Comparison of ENCODE assay signal across 8 cellular contexts in the genomic region with DNA sequence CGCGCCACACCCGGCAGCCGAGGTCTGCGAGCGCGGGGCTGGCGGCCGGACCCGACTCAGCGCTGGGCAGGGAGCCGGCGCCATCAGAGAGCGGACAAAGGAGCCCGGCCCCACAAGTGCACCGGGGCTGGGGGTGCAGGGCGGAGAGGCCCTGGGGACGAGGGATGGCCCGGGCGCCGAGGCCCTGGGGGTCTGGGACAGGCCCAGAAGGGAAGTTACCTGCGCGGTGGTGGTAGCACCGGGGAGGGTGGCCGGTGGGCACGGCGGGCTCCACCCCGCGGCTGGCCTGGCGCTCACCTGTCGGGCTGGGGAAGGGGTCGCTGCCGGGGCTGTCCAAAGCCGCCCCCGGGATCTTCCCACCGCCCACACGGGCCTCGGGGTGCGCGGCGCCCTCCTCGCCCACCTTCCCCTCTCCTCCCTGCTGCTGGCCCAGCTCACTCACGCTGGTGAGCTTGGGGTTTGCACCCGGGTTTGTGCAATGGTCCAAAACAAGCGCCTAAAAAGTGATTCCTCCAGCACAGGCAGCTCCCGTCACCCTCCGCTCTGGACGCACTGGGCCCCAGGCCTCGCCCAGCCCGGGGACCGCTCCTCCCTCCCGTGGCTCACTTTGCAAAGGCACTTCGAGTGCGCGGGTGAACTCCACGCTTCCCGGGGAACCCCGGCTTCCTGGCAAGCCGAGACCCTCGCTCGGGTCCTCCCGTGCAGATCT. TPM values are rescaled to one million over a fixed set of nuclear protein-coding genes. Genes with fewer than 3 reads are reported as not detected.
DNase-seq lines count a peak whose midpoint lies in the region; ATAC-seq, FAIRE-seq and TF ChIP-seq lines count a peak whose summit lies in the region.

Gene CTPS2, minus strand, starts transcription at position 554 of the 709 bp plus-strand sequence. CDS start 9,767 bp downstream, outside the sequence.

- H2AFZ ChIP-seq in GM12878 (ENCODE audit: control insufficient read depth, low read depth, low read length) = peak within 1 kb of the TSS; percentile 79
- H2AFZ ChIP-seq in hepatocyte = peak within 1 kb of the TSS; percentile 92

- ATAC-seq in GM21786 (IDR thresholded peaks at IDR 0.05; ENCODE audit: unreplicated experiment) (peak; percentile 64), GM12878 (peak; percentile 88)

- no peaks in the 10 kb centered on the region for H3K4me1 ChIP-seq in GM12878 (ENCODE audit: control insufficient read depth, insufficient read depth, low read length)
- no peaks in the 10 kb centered on the region for H3K4me1 ChIP-seq in hepatocyte (ENCODE audit: insufficient read depth)

- RAD21 ChIA-PET in GM12878 (lab: Charles Lee; ENCODE audit: unreplicated experiment) = interaction anchor here (0.6 kb wide), 1 partner anchor 10 kb away, joined by 3 read pairs; no protein-coding TSS in a partner anchor

- TF ChIP-seq POLR2A in GM12878 (IDR thresholded peaks at IDR 0.05; ENCODE audit: low read depth, low read length) = peak; percentile 82

- H3K4me2 ChIP-seq in GM12878 (ENCODE audit: control insufficient read depth, insufficient read depth) (peak within 1 kb of the TSS; percentile 66), hepatocyte (peak within 1 kb of the TSS; percentile 79)

- H3K4me3 Mint-ChIP-seq in T-helper 1 cell treated with Interleukin-12 subunit alpha and Interleukin-12 subunit beta and Interleukin-4 antibody, amounts not matched to agents 30 μg/mL and 1 μg/mL, for 36 hours = peak within 1 kb of the TSS; percentile 85

- TF ChIP-seq CTCF in GM12878 (IDR thresholded peaks at IDR 0.05 in 2 of 3, conservative IDR thresholded peaks at IDR 0.05 in 1 of 3; ENCODE audit: control insufficient read depth in 2 of 3, extremely low read depth in 1 of 3, insufficient read depth in 1 of 3, low read depth in 3 of 3, low read length in 3 of 3) (0 out of 6 replicates have a peak, but pooled peaks of 1 of the 3 experiments have one; percentile 3), hepatocyte (IDR thresholded peaks at IDR 0.05; ENCODE audit: poor library complexity) (no peak), retinal pigment epithelial cell (conservative IDR thresholded peaks at IDR 0.05; ENCODE audit: low read depth, low read length) (no peak)

- under 1% methylated on average over 41 of the region's 62 CpGs for WGBS in GM12878 (ENCODE audit: insufficient coverage, insufficient replicate concordance, low lambda C conversion rate, missing lambda C conversion rate)
- WGBS in hepatocyte (ENCODE audit: low lambda C conversion rate, missing lambda C conversion rate) = 2% methylated on average over 49 of the region's 62 CpGs

- POLR2A ChIA-PET in GM12878 (lab: Charles Lee) = interaction anchor here (1.2 to 1.4 kb wide), 2 partner anchors 11 to 95 kb away, joined by 3 to 5 read pairs; no protein-coding TSS in a partner anchor

- H3K9me2 ChIP-seq in hepatocyte (replicated peaks; ENCODE audit: insufficient read depth) = no peaks in the 10 kb centered on the region

- CTCF ChIA-PET in GM12878 (lab: Yijun Ruan, JAX) = interaction anchor here (0.6 to 1.4 kb wide), 3 partner anchors 41 to 172 kb away, joined by 3 read pairs; no protein-coding TSS in a partner anchor

- TF ChIP-seq EP300 in GM12878 (IDR thresholded peaks at IDR 0.05; ENCODE audit: borderline replicate concordance in 1 of 2, control insufficient read depth in 1 of 2, low read depth in 2 of 2, low read length in 2 of 2) = no peak

- H3K36me3 Mint-ChIP-seq in T-helper 1 cell treated with Interleukin-12 subunit alpha and Interleukin-12 subunit beta and Interleukin-4 antibody, amounts not matched to agents 30 μg/mL and 1 μg/mL, for 36 hours (ENCODE audit: low read depth) = peaks cover 2% of the 10 kb centered on the region

- peak within 1 kb of the TSS; percentile 63 for H3K27ac Mint-ChIP-seq in T-helper 1 cell treated with Interleukin-12 subunit alpha and Interleukin-12 subunit beta and Interleukin-4 antibody, amounts not matched to agents 30 μg/mL and 1 μg/mL, for 36 hours

- peak; percentile 20 for DNase-seq in GM04503 (ENCODE audit: low read depth)
- DNase-seq in Kasumi-1 (lab: John Stamatoyannopoulos, UW) = peak; percentile 33 to 35
- no peak for DNase-seq in GM12878 (ENCODE audit: low read depth, low spot score)
- DNase-seq in hepatocyte (ENCODE audit: low spot score) = peak; percentile 89
- DNase-seq in retinal pigment epithelial cell (ENCODE audit: low read depth) = no peak
- no peak for DNase-seq in SW 1271 (lab: John Stamatoyannopoulos, UW)

- H3K36me3 ChIP-seq in GM12878 (ENCODE audit: control insufficient read depth in 2 of 2, insufficient read depth in 2 of 2, low read length in 1 of 2) = no peaks in the 10 kb centered on the region
- no peaks in the 10 kb centered on the region for H3K36me3 ChIP-seq in hepatocyte (replicated peaks; ENCODE audit: insufficient read depth, low read depth)

- H3K4me3 ChIP-seq in GM12878 = peak within 1 kb of the TSS; percentile 82
- peak within 1 kb of the TSS; percentile 46 for H3K4me3 ChIP-seq in hepatocyte
- H3K4me3 ChIP-seq in retinal pigment epithelial cell (ENCODE audit: low read length) = peak within 1 kb of the TSS; percentile 71

- H4K20me1 ChIP-seq in GM12878 (ENCODE audit: control insufficient read depth, insufficient read depth) (no peaks in the 10 kb centered on the region), hepatocyte (ENCODE audit: insufficient read depth, poor library complexity, severe bottlenecking) (no peaks in the 10 kb centered on the region)

- no peaks in the 10 kb centered on the region for H3K9me3 Mint-ChIP-seq in T-helper 1 cell treated with Interleukin-12 subunit alpha and Interleukin-12 subunit beta and Interleukin-4 antibody, amounts not matched to agents 30 μg/mL and 1 μg/mL, for 36 hours

- BruUV-seq in GM12878 (replicated peaks; lab: Mats Ljungman, UMichigan) = no TSS peak

- H3K27me3 ChIP-seq in GM12878 (replicated peaks in 1 of 2; ENCODE audit: control insufficient read depth in 2 of 2, insufficient read depth in 2 of 2, low read length in 1 of 2) (no peaks in the 10 kb centered on the region), hepatocyte (no peaks in the 10 kb centered on the region)

- SMC1A ChIA-PET in GM12878 (lab: Charles Lee; ENCODE audit: uncharacterized antibody, unreplicated experiment) = no interaction called here

- in situ Hi-C loops in GM12878 (cut with MboI) = no loop called here

- H3K27ac ChIP-seq in GM12878 (ENCODE audit: control insufficient read depth, insufficient read depth) (peak within 1 kb of the TSS; percentile 68), hepatocyte (peak within 1 kb of the TSS; percentile 87)

- no peak for TF ChIP-seq RAD21 in GM12878 (IDR thresholded peaks at IDR 0.05; ENCODE audit: insufficient read depth, low read depth, low read length)

- intact Hi-C loops in GM12878 (cut with micrococcal nuclease; ENCODE audit: unreplicated experiment) = no loop called here

- H3K9ac ChIP-seq in GM12878 (ENCODE audit: control insufficient read depth, insufficient read depth, low read length) = peak within 1 kb of the TSS; percentile 78

- H3K9me3 ChIP-seq in GM12878 (replicated peaks; ENCODE audit: control insufficient read depth, insufficient read depth, low read length) = no peaks in the 10 kb centered on the region
- H3K9me3 ChIP-seq in hepatocyte (ENCODE audit: low read depth) = no peaks in the 10 kb centered on the region

- H3K27me3 Mint-ChIP-seq in T-helper 1 cell treated with Interleukin-12 subunit alpha and Interleukin-12 subunit beta and Interleukin-4 antibody, amounts not matched to agents 30 μg/mL and 1 μg/mL, for 36 hours (ENCODE audit: low read depth) = no peaks in the 10 kb centered on the region

- peaks cover 8% of the 10 kb centered on the region for H3K4me1 Mint-ChIP-seq in T-helper 1 cell treated with Interleukin-12 subunit alpha and Interleukin-12 subunit beta and Interleukin-4 antibody, amounts not matched to agents 30 μg/mL and 1 μg/mL, for 36 hours (ENCODE audit: low read depth)

- no peak for FAIRE-seq in GM12878 (lab: Jason Lieb, UNC)

- H3K79me2 ChIP-seq in GM12878 (ENCODE audit: control insufficient read depth, insufficient read depth, low read length) (peaks cover 6% of the 10 kb centered on the region; the same call in 1 of the 2 replicates), hepatocyte (peaks cover 47% of the 10 kb centered on the region)

TF ChIP-seq in GM12878, 131 proteins besides CTCF, POLR2A, EP300 and RAD21 (continues in another document):
- peak in 1 of 2 experiments; percentile 65; a peak in 1 of 3 replicates for TF ChIP-seq EGR1 (IDR thresholded peaks at IDR 0.05; ENCODE audit: borderline replicate concordance in 1 of 2, low read depth in 2 of 2, low read length in 2 of 2)
- TF ChIP-seq ETV6 (conservative IDR thresholded peaks at IDR 0.05 in 1 of 2, IDR thresholded peaks at IDR 0.05 in 1 of 2; ENCODE audit: borderline replicate concordance in 1 of 2, low read depth in 1 of 2) = no peak
- TF ChIP-seq IKZF2 (IDR thresholded peaks at IDR 0.05) = 0 out of 4 replicates have a peak, but pooled peaks of 1 of the 2 experiments have one; percentile 31

RNA-seq across cellular contexts. Expression of gene CTPS2, which starts in this region (rescaled TPM):
- 51.7 and 54.8 TPM in 2 replicates for total RNA-seq in GM12878 (2013; cell fraction: nucleolus; rRNA removed)
- total RNA-seq in GM12878 (2014; rRNA removed) (15.4 and 18.6 TPM in 2 replicates), GM12878 (2014; rRNA removed; fragmentation: Illumina TruSeq; extraction: Trizol) (17.6 and 17.8 TPM in 2 replicates), GM12878 (2021) (13.3 and 14.9 TPM in 2 replicates), hepatocyte (55.7 and 57.1 TPM in 2 replicates)
- polyA plus RNA-seq in GM12878 (2011; ENCODE audit: low read depth) = 6.3 TPM
- polyA plus RNA-seq in GM12878 (2011; rRNA removed) (16.9 and 23.3 TPM in 2 replicates), GM12878 (2014; fragmentation: Illumina TruSeq; extraction: Trizol) (15.0 and 19.2 TPM in 2 replicates), GM12878 (2014; fragmentation: Nextera tagmentation; extraction: Ambion mirVana) (1 to 10 TPM; 5.9 to 7.7 TPM), GM12878 (2014; rRNA removed) (11.5 and 11.8 TPM in 2 replicates), GM12878 (2016; fragmentation: Nextera tagmentation; extraction: Ambion mirVana) (10 to 100 TPM; 11.9 to 13.5 TPM), hepatocyte (25.4 and 26.2 TPM in 2 replicates)
- 7.4 and 9.1 TPM in 2 replicates for polyA plus RNA-seq in GM12878 (2011; cell fraction: cytosol; rRNA removed)
- 11.1 and 12.1 TPM in 2 replicates for polyA plus RNA-seq in GM12878 (2011; cell fraction: nucleus; rRNA removed)
- polyA plus RNA-seq in GM12878 (2012) = 6.1 and 8.4 TPM in 2 replicates
- polyA minus RNA-seq in GM12878 (2011; rRNA and poly(A)+ RNA removed) = 18.9 and 20.1 TPM in 2 replicates
- 5.1 and 7.9 TPM in 2 replicates for polyA minus RNA-seq in GM12878 (2011; cell fraction: cytosol; rRNA and poly(A)+ RNA removed)
- 9.6 and 12.4 TPM in 2 replicates for polyA minus RNA-seq in GM12878 (2011; cell fraction: nucleus; rRNA and poly(A)+ RNA removed)

Comparison
In these comparisons a context has a peak if more than half of its experiments do, and no peak if none do; other contexts are left out.
1. DNase-seq: peak in GM04503 (single experiment), Kasumi-1 (2 of 2) and hepatocyte (single experiment); none in GM12878 (single experiment), retinal pigment epithelial cell (single experiment) and SW 1271 (0 of 2).
2. Peak in every context shown above with its lines, with median percentiles within 50 percentile points of each other: H3K4me3 ChIP-seq.